ENCODE assay signal across 8 cellular contexts in genomic region chrX:137565921-137566745, GRCh38. TPM values are rescaled to one million over a fixed set of nuclear protein-coding genes. Genes with fewer than 3 reads are reported as not detected.
A peak's percentile ranks its signal among the peaks of the same experiment; 100 is the strongest.
DNase-seq lines count a peak whose midpoint lies in the region; ATAC-seq and TF ChIP-seq lines count a peak whose summit lies in the region.

Gene ZIC3, plus strand, starts transcription at chrX:137566127. Its CDS starts 565 bp downstream, at chrX:137566692.

- TF ChIP-seq CTCF in adrenal gland (IDR thresholded peaks at IDR 0.05) = no peak

- peaks cover 81% of the 10 kb centered on the region for H3K27me3 ChIP-seq in adrenal gland
- H3K27me3 ChIP-seq in iPS DF 6.9 (ENCODE audit: control insufficient read depth, insufficient read depth, low read length) = no peaks in the 10 kb centered on the region

- peaks cover 8% of the 10 kb centered on the region for H3K4me1 Mint-ChIP-seq in activated naive CD4-positive, alpha-beta T cell treated with anti-CD3 and anti-CD28 coated beads, Interleukin-2, amount 10 ng/mL, durations not matched to agents 7 days and 5 days

- no peak for TF ChIP-seq POLR2A in adrenal gland (IDR thresholded peaks at IDR 0.05)

- peaks cover 4% of the 10 kb centered on the region for H3K9me3 Mint-ChIP-seq in activated naive CD4-positive, alpha-beta T cell treated with anti-CD3 and anti-CD28 coated beads, Interleukin-2, amount 10 ng/mL, durations not matched to agents 7 days and 5 days

- no peak within 1 kb of the TSS for H3K27ac ChIP-seq in adrenal gland
- no peak within 1 kb of the TSS for H3K27ac ChIP-seq in iPS DF 6.9 (ENCODE audit: low read length)

- H3K9me3 ChIP-seq in adrenal gland (replicated peaks in 1 of 3) (no peaks in the 10 kb centered on the region), iPS DF 6.9 (ENCODE audit: control insufficient read depth, insufficient read depth, low read length) (no peaks in the 10 kb centered on the region)

- H3K4me3 Mint-ChIP-seq in activated naive CD4-positive, alpha-beta T cell treated with anti-CD3 and anti-CD28 coated beads, Interleukin-2, amount 10 ng/mL, durations not matched to agents 7 days and 5 days = peak within 1 kb of the TSS; percentile 41

- H3K36me3 ChIP-seq in adrenal gland (replicated peaks in 1 of 2) = no peaks in the 10 kb centered on the region
- peaks cover 6% of the 10 kb centered on the region for H3K36me3 ChIP-seq in iPS DF 6.9 (ENCODE audit: control insufficient read depth, insufficient read depth, low read length)

- DNase-seq in activated naive CD4-positive, alpha-beta T cell treated with anti-CD3 and anti-CD28 coated beads, Interleukin-2, amount 10 ng/mL, durations not matched to agents 7 days and 5 days = no peak
- DNase-seq in activated naive CD4-positive, alpha-beta T cell treated with anti-CD3 and anti-CD28 coated beads, Interleukin-2, amount 50 U/mL, for 16 hours = no peak
- DNase-seq in adrenal gland (peak; percentile 53 to 75 (median 63)), iPS DF 6.9 (ENCODE audit: low read depth, low spot score) (no peak), renal cortical epithelial cell (ENCODE audit: low read depth) (peak; percentile 0), cortex of kidney (lab: John Stamatoyannopoulos, UW) (no peak)

- WGBS in adrenal gland, 4 donors = 0 to 40% (median 14%) methylated on average over 14 to 69 of the region's 69 CpGs
- WGBS in iPS DF 6.9 (ENCODE audit: insufficient coverage, insufficient read length) = no CpG with 5 or more reads among the region's 69 CpGs

- peaks cover 5% of the 10 kb centered on the region for H3K36me3 Mint-ChIP-seq in activated naive CD4-positive, alpha-beta T cell treated with anti-CD3 and anti-CD28 coated beads, Interleukin-2, amount 10 ng/mL, durations not matched to agents 7 days and 5 days

- H3K4me1 ChIP-seq in adrenal gland (replicated peaks in 1 of 2) (peaks cover 3 to 4% of the 10 kb centered on the region in 2 donors), iPS DF 6.9 (ENCODE audit: control insufficient read depth, insufficient read depth, low read length) (no peaks in the 10 kb centered on the region; the same call in 1 of the 2 replicates)

- H3K27ac Mint-ChIP-seq in activated naive CD4-positive, alpha-beta T cell treated with anti-CD3 and anti-CD28 coated beads, Interleukin-2, amount 10 ng/mL, durations not matched to agents 7 days and 5 days = peak within 1 kb of the TSS; percentile 67

- ATAC-seq in HG03442 (IDR thresholded peaks at IDR 0.05; ENCODE audit: unreplicated experiment) (no peak), HG03108 (IDR thresholded peaks at IDR 0.05; ENCODE audit: unreplicated experiment) (no peak)

- H3K27me3 Mint-ChIP-seq in activated naive CD4-positive, alpha-beta T cell treated with anti-CD3 and anti-CD28 coated beads, Interleukin-2, amount 10 ng/mL, durations not matched to agents 7 days and 5 days = peaks cover 91% of the 10 kb centered on the region

- intact Hi-C loops in adrenal gland (cut with DNase I) = no loop called here

- CTCF ChIA-PET in activated naive CD4-positive, alpha-beta T cell treated with anti-CD3 and anti-CD28 coated beads, Interleukin-2, amount 10 ng/mL, durations not matched to agents 7 days and 5 days (lab: Charles Lee) = no interaction called here

- H3K4me3 ChIP-seq in adrenal gland (peak within 1 kb of the TSS in 1 of 4 donors; percentile 63), iPS DF 6.9 (ENCODE audit: low read length) (peak within 1 kb of the TSS; percentile 100)

RNA-seq across cellular contexts. Expression of gene ZIC3, which starts in this region (rescaled TPM):
- total RNA-seq in adrenal gland (under 1 TPM in 1 of 8 donors, not detected in 7; 0.08 TPM), renal cortical epithelial cell (not detected in 2 replicates)
- not detected for polyA plus RNA-seq in adrenal gland

Comparison
In these comparisons a context has a peak if more than half of its experiments do, and no peak if none do; other contexts are left out.
1. Peak in DNase-seq in adrenal gland; RNA of the gene not detected or under 1 TPM.
2. Peak in DNase-seq in renal cortical epithelial cell; RNA of the gene not detected or under 1 TPM.